In the genomic region with DNA sequence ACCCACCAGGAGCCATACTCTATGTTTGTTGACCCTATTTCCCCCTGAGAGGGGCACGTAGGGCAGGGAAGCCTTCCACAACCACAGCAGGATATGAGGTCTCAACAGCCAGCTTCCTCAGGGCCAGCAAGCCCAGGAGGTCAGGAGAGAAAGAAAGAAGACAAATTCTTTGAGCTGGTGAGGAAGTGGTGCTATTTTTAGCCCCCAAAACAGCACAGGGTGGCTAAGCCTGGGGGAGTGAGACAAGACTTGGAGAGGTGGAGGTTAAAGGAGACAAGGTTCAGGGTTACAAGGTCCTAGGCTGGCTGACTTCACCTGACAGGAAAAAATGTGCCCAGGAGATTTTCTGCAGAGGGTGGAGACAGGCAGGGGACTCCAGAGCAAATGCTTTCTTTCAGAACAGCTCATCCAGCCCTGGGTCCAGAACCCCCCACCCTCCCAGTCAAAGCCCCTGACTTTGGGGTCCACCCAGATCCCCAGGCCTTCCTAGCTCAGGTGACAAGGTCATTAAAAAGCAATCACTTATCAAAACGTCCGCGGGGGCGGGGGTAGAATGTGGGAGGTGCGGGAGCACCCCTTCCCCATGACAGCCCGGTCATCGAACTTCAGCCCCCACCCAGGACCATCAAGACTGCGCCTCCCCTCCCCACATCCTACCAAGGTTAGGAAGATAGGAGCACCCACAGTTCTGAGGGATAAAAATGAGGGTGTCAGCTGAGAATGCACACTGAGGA, we compare ENCODE assay signal across 9 cellular contexts. TPM values are rescaled to one million over a fixed set of nuclear protein-coding genes. Genes with fewer than 3 reads are reported as not detected.
DNase-seq lines count a peak whose midpoint lies in the region; ATAC-seq and TF ChIP-seq lines count a peak whose summit lies in the region.
"Had no signal": no experiment of that assay in that cellular context is flagged by ENCODE, and none has a peak within 500 bp of the region (broad histone marks: within the 10 kb centered on the region; RNA-seq: fewer than 3 reads in every experiment).

No MANE protein-coding gene starts in this region.

- WGBS in ovary, 3 donors = 6 to 19% (median 14%) methylated on average over 9 of the region's 9 CpGs

- TF ChIP-seq POLR2A in ovary (IDR thresholded peaks at IDR 0.05) = no peak

- H3K9me2 ChIP-seq in Karpas-422 (replicated peaks; ENCODE audit: insufficient read depth, low read length) = no peaks in the 10 kb centered on the region

- TF ChIP-seq EP300 in ovary (IDR thresholded peaks at IDR 0.05) = no peak

- H3K79me2 ChIP-seq in Karpas-422 (ENCODE audit: low read length) = no peaks in the 10 kb centered on the region

- H3K27ac ChIP-seq in ovary = no peak overlapping the region
- no peak overlapping the region for H3K27ac ChIP-seq in Karpas-422 (ENCODE audit: low read length)
- H3K27ac ChIP-seq: tibial nerve had no signal

- H3K4me3 ChIP-seq in NT2/D1 (ENCODE audit: insufficient read length, low read depth) = peak overlapping the region; percentile 89
- H3K4me3 ChIP-seq in ovary = peak overlapping the region; percentile 70
- no peak overlapping the region for H3K4me3 ChIP-seq in Karpas-422 (ENCODE audit: low read length)

- no peak for TF ChIP-seq CTCF in ovary (IDR thresholded peaks at IDR 0.05)

- H3K9me3 ChIP-seq in ES-I3 (ENCODE audit: control insufficient read depth, insufficient read depth, low read length) = no peaks in the 10 kb centered on the region
- no peaks in the 10 kb centered on the region for H3K9me3 ChIP-seq in NT2/D1 (ENCODE audit: insufficient read depth, low read length)
- no peaks in the 10 kb centered on the region for H3K9me3 ChIP-seq in ovary
- no peaks in the 10 kb centered on the region for H3K9me3 ChIP-seq in Karpas-422 (ENCODE audit: low read length)
- H3K9me3 ChIP-seq: tibial nerve had no signal

- no peak for ATAC-seq in effector memory CD8-positive, alpha-beta T cell (replicated peaks)
- ATAC-seq in GM21619 (IDR thresholded peaks at IDR 0.05; ENCODE audit: unreplicated experiment) (no peak), GM19351 (IDR thresholded peaks at IDR 0.05; ENCODE audit: unreplicated experiment) (no peak)

- H3K27me3 ChIP-seq in NT2/D1 (ENCODE audit: insufficient read depth, insufficient read length) = no peaks in the 10 kb centered on the region
- no peaks in the 10 kb centered on the region for H3K27me3 ChIP-seq in ovary
- H3K27me3 ChIP-seq in Karpas-422 (ENCODE audit: low read length) = no peaks in the 10 kb centered on the region

- no peak overlapping the region for H2AFZ ChIP-seq in Karpas-422 (ENCODE audit: low read length)

- no peaks in the 10 kb centered on the region for H3K9me3 Mint-ChIP-seq in effector memory CD8-positive, alpha-beta T cell

- H3K36me3 ChIP-seq in ES-I3 (ENCODE audit: insufficient read depth, low read length) (no peaks in the 10 kb centered on the region), NT2/D1 (ENCODE audit: insufficient read depth, insufficient read length, low read length) (peaks cover 22% of the 10 kb centered on the region), ovary (no peaks in the 10 kb centered on the region), Karpas-422 (ENCODE audit: insufficient read depth, low read length) (no peaks in the 10 kb centered on the region)

- no peak overlapping the region for H3K4me2 ChIP-seq in Karpas-422 (ENCODE audit: low read depth, low read length, poor library complexity, severe bottlenecking)

- no peaks in the 10 kb centered on the region for H4K20me1 ChIP-seq in Karpas-422 (ENCODE audit: insufficient read depth, low read depth, low read length)

- peak overlapping the region; percentile 75 to 82 for H3K27ac Mint-ChIP-seq in effector memory CD8-positive, alpha-beta T cell

- H3K36me3 Mint-ChIP-seq in effector memory CD8-positive, alpha-beta T cell (ENCODE audit: insufficient read depth) = no peaks in the 10 kb centered on the region

- H3K27me3 Mint-ChIP-seq in effector memory CD8-positive, alpha-beta T cell = peaks cover 0 to 19% of the 10 kb centered on the region in 2 donors

- H3K9ac ChIP-seq in ES-I3 (ENCODE audit: low read depth, low read length) (peak overlapping the region; percentile 89; the same call in 1 of the 2 replicates), NT2/D1 (ENCODE audit: insufficient read length, low read depth) (peak overlapping the region; percentile 93), Karpas-422 (ENCODE audit: low read length) (no peak overlapping the region)

- H3K4me1 Mint-ChIP-seq in effector memory CD8-positive, alpha-beta T cell (ENCODE audit: low read depth in 2 of 2) = peaks cover 17 to 18% of the 10 kb centered on the region in 2 donors

- DNase-seq in NT2/D1 (ENCODE audit: low read depth, low spot score) (no peak), ovary (no peak), Karpas-422 (no peak), T1000 (lab: John Stamatoyannopoulos, UW) (no peak)
- DNase-seq in effector memory CD8-positive, alpha-beta T cell = no peak

- H3K4me3 Mint-ChIP-seq in effector memory CD8-positive, alpha-beta T cell = peak overlapping the region; percentile 79 to 83

- peaks cover 19% of the 10 kb centered on the region for H3K4me1 ChIP-seq in ES-I3 (ENCODE audit: insufficient read depth, low read length)
- H3K4me1 ChIP-seq in NT2/D1 (ENCODE audit: insufficient read depth, insufficient read length) = peaks cover 19% of the 10 kb centered on the region
- no peaks in the 10 kb centered on the region for H3K4me1 ChIP-seq in ovary (ENCODE audit: insufficient read depth)
- no peaks in the 10 kb centered on the region for H3K4me1 ChIP-seq in Karpas-422 (ENCODE audit: low read length)

- intact Hi-C loops in ovary (cut with DNase I) = no loop called here

RNA-seq across cellular contexts. Expression of a gene that starts 1.3 kb away (rescaled TPM):
- total RNA-seq in ovary = 1 to 10 TPM; 1.2 to 7.7 (median 3.2) TPM
- 1 to 10 TPM; 3.2 to 7.9 TPM for polyA plus RNA-seq in ovary
- total RNA-seq in Karpas-422 (2014; rRNA removed; shearing (Covaris generic); ENCODE audit: low replicate concordance) = not detected in 2 replicates

RNA-seq across cellular contexts. Expression of a gene that starts 11.2 kb away (rescaled TPM):
- total RNA-seq in ovary = 10 to 100 TPM in 5 of 7 donors, 1 to 10 TPM in 2; 9.2 to 70.2 (median 57.8) TPM
- 10 to 100 TPM; 35.8 to 91.4 TPM for polyA plus RNA-seq in ovary
- total RNA-seq in Karpas-422 (2014; rRNA removed; shearing (Covaris generic); ENCODE audit: low replicate concordance) = 10.9 and 18.8 TPM in 2 replicates

RNA-seq across cellular contexts. Expression of a gene that starts 17.0 kb away (rescaled TPM):
- 10 to 100 TPM; 11.6 to 36.5 (median 16.1) TPM for total RNA-seq in ovary
- 10 to 100 TPM; 13.6 to 30.1 TPM for polyA plus RNA-seq in ovary
- 0.47 and 1.2 TPM in 2 replicates for total RNA-seq in Karpas-422 (2014; rRNA removed; shearing (Covaris generic); ENCODE audit: low replicate concordance)

RNA-seq across cellular contexts. Expression of a gene that starts 20.3 kb away (rescaled TPM):
- total RNA-seq in ovary = 10 to 100 TPM; 20.2 to 51.5 (median 34.6) TPM
- polyA plus RNA-seq in ovary = 10 to 100 TPM; 19.1 to 33.0 TPM
- total RNA-seq in Karpas-422 (2014; rRNA removed; shearing (Covaris generic); ENCODE audit: low replicate concordance) = not detected in 2 replicates
